Comparison of ENCODE assay signal across 20 cellular contexts in genomic region chr13:95035311-95036109, GRCh38.
A peak's percentile ranks its signal among the peaks of the same experiment; 100 is the strongest.
DNase-seq lines count a peak whose midpoint lies in the region; FAIRE-seq and TF ChIP-seq lines count a peak whose summit lies in the region.
"Had no signal": no experiment of that assay in that cellular context is flagged by ENCODE, and none has a peak within 500 bp of the region (broad histone marks: within the 10 kb centered on the region; RNA-seq: fewer than 3 reads in every experiment).

No MANE protein-coding gene starts in this region.

- H3K27me3 ChIP-seq in endothelial cell of umbilical vein (ENCODE audit: control insufficient read depth in 2 of 2, insufficient read depth in 2 of 2, low read length in 2 of 2): no peaks in the 10 kb centered on the region
- H3K27me3 ChIP-seq: Peyer's patch had no signal

- no peak for FAIRE-seq in endothelial cell of umbilical vein (lab: Jason Lieb, UNC)

- TF ChIP-seq CTCF in endothelial cell of umbilical vein (IDR thresholded peaks at IDR 0.05; ENCODE audit: extremely low read depth in 1 of 2, insufficient read depth in 1 of 2, low read depth in 1 of 2, low read length in 2 of 2) (no peak), retinal pigment epithelial cell (conservative IDR thresholded peaks at IDR 0.05; ENCODE audit: low read depth, low read length) (no peak), HFFc6 (IDR thresholded peaks at IDR 0.05) (no peak)

- H3K9me1 ChIP-seq in endothelial cell of umbilical vein (replicated peaks; ENCODE audit: control insufficient read depth, extremely low read depth, insufficient read depth, low read length): no peaks in the 10 kb centered on the region

- POLR2A ChIA-PET in endothelial cell of umbilical vein (lab: Charles Lee): no interaction called here

- no peak for TF ChIP-seq POLR2A in endothelial cell of umbilical vein (IDR thresholded peaks at IDR 0.05; ENCODE audit: low read depth, low read length)

- H3K4me2 ChIP-seq in endothelial cell of umbilical vein (ENCODE audit: insufficient read depth, low read length): no peak overlapping the region

- H3K36me3 Mint-ChIP-seq in HFFc6 (ENCODE audit: low read depth): peaks cover 19% of the 10 kb centered on the region

- no peak overlapping the region for H3K27ac ChIP-seq in SK-N-MC
- no peak overlapping the region for H3K27ac ChIP-seq in endothelial cell of umbilical vein (ENCODE audit: insufficient read depth, low read depth, low read length)
- H3K27ac ChIP-seq: 22Rv1, Peyer's patch had no signal

- DNase-seq in NCI-H1417 (lab: John Stamatoyannopoulos, UW): peak; percentile 15 to 72 (median 23)
- DNase-seq in NCI-H1417 treated with DMSO at 0.1 percent for 48 hours (lab: John Stamatoyannopoulos, UW): no peak
- no peak for DNase-seq in SK-N-MC (ENCODE audit: low read depth, low spot score)
- peak; percentile 7 for DNase-seq in endothelial cell of umbilical vein (ENCODE audit: low read depth, low spot score)
- DNase-seq in retinal pigment epithelial cell (ENCODE audit: low read depth): peak; percentile 53
- DNase-seq in NCI-H146 (lab: John Stamatoyannopoulos, UW): no peak
- no peak for DNase-seq in SW480 (ENCODE audit: low spot score)
- DNase-seq in HFFc6: no peak
- DNase-seq: Calu3, IMR-90, KG1, NCI-H1048, NCI-H1436, NCI-H187 treated with DMSO at 0.1 percent for 48 hours, NCI-H446 treated with DMSO at 0.1 percent for 48 hours, NCI-H526, Peyer's patch, SHP77 treated with DMSO at 0.1 percent for 48 hours had no signal

- no peaks in the 10 kb centered on the region for H3K4me1 ChIP-seq in endothelial cell of umbilical vein (ENCODE audit: control insufficient read depth, extremely low read depth, insufficient read depth, low read length)
- H3K4me1 ChIP-seq: Peyer's patch had no signal

- dilution Hi-C loops in endothelial cell of umbilical vein (cut with MboI; ENCODE audit: extremely low pct_ligation_motif_present, low sequenced_read_pairs): no loop called here

- BruUV-seq in endothelial cell of umbilical vein (replicated peaks; lab: Mats Ljungman, UMichigan): no TSS peak

- H3K9me3 ChIP-seq in SK-N-MC (ENCODE audit: low read depth, low read length) (no peaks in the 10 kb centered on the region), endothelial cell of umbilical vein (replicated peaks; ENCODE audit: control insufficient read depth, insufficient read depth, low read length) (no peaks in the 10 kb centered on the region)
- H3K9me3 ChIP-seq: Peyer's patch had no signal

- H4K20me1 ChIP-seq in endothelial cell of umbilical vein (replicated peaks; ENCODE audit: control insufficient read depth, extremely low read depth, insufficient read depth, low read length): no peaks in the 10 kb centered on the region

- peak overlapping the region; percentile 17 for H3K9ac ChIP-seq in SK-N-MC (ENCODE audit: insufficient read length)
- H3K9ac ChIP-seq in endothelial cell of umbilical vein (replicated peaks; ENCODE audit: extremely low read depth, insufficient read depth, low read length): no peak overlapping the region

- no peaks in the 10 kb centered on the region; the same call in 1 of the 2 replicates for H3K27me3 Mint-ChIP-seq in HFFc6 (ENCODE audit: insufficient read depth)

- H3K4me3 ChIP-seq in SK-N-MC (no peak overlapping the region), endothelial cell of umbilical vein (replicated peaks in 1 of 3; ENCODE audit: insufficient read depth in 1 of 3, low read depth in 1 of 3, low read length in 3 of 3) (no peak overlapping the region), retinal pigment epithelial cell (ENCODE audit: low read length) (no peak overlapping the region)
- H3K4me3 ChIP-seq: Peyer's patch had no signal

- H3K4me1 Mint-ChIP-seq in HFFc6 (ENCODE audit: low read depth): peaks cover 14% of the 10 kb centered on the region

- no peaks in the 10 kb centered on the region for H3K79me2 ChIP-seq in endothelial cell of umbilical vein (ENCODE audit: control insufficient read depth, insufficient read depth, low read length)

- CTCF ChIA-PET in endothelial cell of umbilical vein (lab: Charles Lee): interaction anchor here (1.3 kb wide), 1 partner anchor 10 kb away, joined by 4 read pairs; no protein-coding TSS in a partner anchor

- H3K27ac Mint-ChIP-seq in HFFc6: no peak overlapping the region
- H3K27ac Mint-ChIP-seq: T-helper 1 cell treated with Interleukin-12 subunit alpha and Interleukin-12 subunit beta and Interleukin-4 antibody, amounts not matched to agents 30 μg/mL and 1 μg/mL, for 36 hours had no signal

- H3K9me3 Mint-ChIP-seq in HFFc6: no peaks in the 10 kb centered on the region
- H3K9me3 Mint-ChIP-seq: T-helper 1 cell treated with Interleukin-12 subunit alpha and Interleukin-12 subunit beta and Interleukin-4 antibody, amounts not matched to agents 30 μg/mL and 1 μg/mL, for 36 hours had no signal

- H3K36me3 ChIP-seq in SK-N-MC (ENCODE audit: insufficient read depth, low read length) (no peaks in the 10 kb centered on the region), endothelial cell of umbilical vein (ENCODE audit: control insufficient read depth in 2 of 2, extremely low read depth in 1 of 2, insufficient read depth in 2 of 2, low read length in 2 of 2) (no peaks in the 10 kb centered on the region)
- H3K36me3 ChIP-seq: Peyer's patch had no signal

- intact Hi-C loops in endothelial cell of umbilical vein (cut with micrococcal nuclease): no loop called here

- H3K4me3 Mint-ChIP-seq in HFFc6: no peak overlapping the region
- H3K4me3 Mint-ChIP-seq: T-helper 1 cell treated with Interleukin-12 subunit alpha and Interleukin-12 subunit beta and Interleukin-4 antibody, amounts not matched to agents 30 μg/mL and 1 μg/mL, for 36 hours had no signal

- H2AFZ ChIP-seq in endothelial cell of umbilical vein (ENCODE audit: low read depth, low read length): no peak overlapping the region

TF ChIP-seq in endothelial cell of umbilical vein, 7 proteins besides CTCF, POLR2A, EP300 and RAD21:
- TF ChIP-seq FOS (IDR thresholded peaks at IDR 0.05; ENCODE audit: borderline replicate concordance, insufficient read depth, low read length) (no peak), POLR2AphosphoS5 (IDR thresholded peaks at IDR 0.05; ENCODE audit: insufficient read depth, low read depth, low read length) (no peak), EZH2 (IDR thresholded peaks at IDR 0.05; ENCODE audit: borderline replicate concordance, low read depth, low read length, severe bottlenecking) (no peak), MYC (IDR thresholded peaks at IDR 0.05; ENCODE audit: low read depth, low read length) (no peak), GATA2 (IDR thresholded peaks at IDR 0.05; ENCODE audit: insufficient read depth, insufficient read length, low read depth, low read length) (no peak), JUN (IDR thresholded peaks at IDR 0.05; ENCODE audit: borderline replicate concordance, insufficient read depth, insufficient read length, low read depth) (no peak)
- TF ChIP-seq, protein P1, sequence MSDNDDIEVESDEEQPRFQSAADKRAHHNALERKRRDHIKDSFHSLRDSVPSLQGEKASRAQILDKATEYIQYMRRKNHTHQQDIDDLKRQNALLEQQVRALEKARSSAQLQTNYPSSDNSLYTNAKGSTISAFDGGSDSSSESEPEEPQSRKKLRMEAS (IDR thresholded peaks at IDR 0.05; ENCODE audit: insufficient read depth, insufficient read length): no peak

Comparison
In these comparisons a context has a peak if more than half of its experiments do, and no peak if none do; other contexts are left out.
1. DNase-seq: peak in NCI-H1417 (3 of 3), endothelial cell of umbilical vein (single experiment) and retinal pigment epithelial cell (single experiment); none in NCI-H1417 treated with DMSO at 0.1 percent for 48 hours (single experiment), SK-N-MC (single experiment), NCI-H146 (single experiment), SW480 (single experiment) and HFFc6 (single experiment).